29 cellular contexts compared by ENCODE assay signal in the genomic region with DNA sequence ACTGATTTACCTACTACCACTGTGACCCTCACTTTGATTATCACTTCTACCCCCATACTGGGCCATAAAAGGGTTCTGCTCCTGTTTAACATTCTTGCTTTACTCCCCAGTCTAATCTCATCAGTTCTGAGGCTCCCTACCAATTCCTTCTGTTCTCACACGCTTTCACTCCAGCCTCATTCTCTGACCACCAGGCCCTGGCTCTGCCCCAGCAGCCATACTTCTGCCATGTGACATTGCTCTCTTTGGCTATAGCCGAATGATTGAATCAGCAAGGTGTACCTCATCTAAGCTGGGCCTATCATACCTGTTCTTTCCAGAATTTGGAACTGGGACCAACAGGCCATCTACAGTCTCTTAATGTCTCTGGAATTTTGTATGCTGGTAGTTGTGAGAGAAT. TPM values are rescaled to one million over a fixed set of nuclear protein-coding genes. Genes with fewer than 3 reads are reported as not detected.
DNase-seq lines count a peak whose midpoint lies in the region; ATAC-seq, FAIRE-seq and TF ChIP-seq lines count a peak whose summit lies in the region.
"Had no signal": no experiment of that assay in that cellular context is flagged by ENCODE, and none has a peak within 500 bp of the region (broad histone marks: within the 10 kb centered on the region; RNA-seq: fewer than 3 reads in every experiment).

No MANE protein-coding gene starts in this region.

- no peaks in the 10 kb centered on the region for H3K27me3 ChIP-seq in SK-N-SH (ENCODE audit: insufficient read depth)
- H3K27me3 ChIP-seq in parathyroid adenoma (ENCODE audit: control insufficient read depth, insufficient read depth, low read length) = no peaks in the 10 kb centered on the region
- H3K27me3 ChIP-seq: BLaER1, breast epithelium, upper lobe of right lung had no signal

- H3K9me2 ChIP-seq in SK-N-SH = no peaks in the 10 kb centered on the region

- CTCF ChIA-PET in SK-N-SH (lab: Yijun Ruan, JAX) = interaction anchor here (0.5 to 1.7 kb wide), 2 partner anchors 104 to 106 kb away, joined by 3 to 6 read pairs; no protein-coding TSS in a partner anchor
- CTCF ChIA-PET in activated CD4-positive, alpha-beta memory T cell treated with anti-CD3 and anti-CD28 coated beads for 36 hours (lab: Charles Lee) = no interaction called here

- DNase-seq in SK-N-SH = no peak
- peak; percentile 6 for DNase-seq in RPMI7951 (ENCODE audit: low read depth)
- DNase-seq in choroid plexus epithelial cell (ENCODE audit: low read depth) = peak; percentile 41
- no peak for DNase-seq in activated CD4-positive, alpha-beta memory T cell treated with anti-CD3 and anti-CD28 coated beads for 36 hours
- no peak for DNase-seq in frontal cortex (ENCODE audit: low spot score in 2 of 2)
- no peak for DNase-seq in NCI-H526 treated with DMSO at 0.1 percent for 48 hours (lab: John Stamatoyannopoulos, UW)
- DNase-seq: 8988T; activated CD4-positive, CD25-positive, alpha-beta regulatory T cell treated with anti-CD3 and anti-CD28 coated beads, Interleukin-2, amount 50 U/mL, for 72 hours; activated CD8-positive, alpha-beta T cell treated with anti-CD3 and anti-CD28 coated beads for 36 hours; activated effector memory CD4-positive, alpha-beta T cell treated with anti-CD3 and anti-CD28 coated beads, Interleukin-2, amount 50 U/mL, for 16 hours; activated naive CD8-positive, alpha-beta T cell treated with anti-CD3 and anti-CD28 coated beads, Interleukin-2, amount 50 U/mL, for 24 hours; head of caudate nucleus; left cardiac atrium; NCI-H1417 treated with DMSO at 0.1 percent for 48 hours; NCI-H2081 treated with DMSO at 0.1 percent for 48 hours; NCI-H82; SHP77; small intestine; stimulated activated CD4-positive, alpha-beta T cell treated with anti-CD3 and anti-CD28 coated beads, Interleukin-2, amount 100 ng/mL, for 24 hours; upper lobe of right lung had no signal

- H3K27ac ChIP-seq in SK-N-SH (ENCODE audit: low read depth in 2 of 2, low read length in 1 of 2) = no peak overlapping the region
- H3K27ac ChIP-seq in parathyroid adenoma = no peak overlapping the region
- H3K27ac ChIP-seq: BLaER1, breast epithelium, coronary artery, upper lobe of right lung had no signal

- POLR2A ChIA-PET in SK-N-SH (lab: Yijun Ruan, JAX) = no interaction called here
- POLR2A ChIA-PET in activated CD4-positive, alpha-beta memory T cell treated with anti-CD3 and anti-CD28 coated beads for 36 hours (lab: Charles Lee) = interaction anchor here (0.7 kb wide), 1 partner anchor 50 kb away, joined by 3 read pairs; no protein-coding TSS in a partner anchor

- ATAC-seq in SK-N-SH treated with all-trans-retinoic acid at 6 μM for 48 hours = no peak
- ATAC-seq: activated CD8-positive, alpha-beta T cell treated with anti-CD3 and anti-CD28 coated beads for 36 hours; activated naive CD8-positive, alpha-beta T cell treated with anti-CD3 and anti-CD28 coated beads, Interleukin-2, amount 50 U/mL, for 24 hours; left cardiac atrium; stimulated activated effector memory CD8-positive, alpha-beta T cell treated with anti-CD3 and anti-CD28 coated beads, Interleukin-12 subunit alpha, Interleukin-12 subunit beta, amount 100 ng/mL, for 72 hours; upper lobe of right lung had no signal

- H2AFZ ChIP-seq in SK-N-SH (ENCODE audit: low read depth) (peak overlapping the region; percentile 29; the same call in 1 of the 2 replicates), parathyroid adenoma (peak overlapping the region; percentile 7)

- TF ChIP-seq RAD21 in SK-N-SH (IDR thresholded peaks at IDR 0.05; ENCODE audit: low read length) = no peak

- FAIRE-seq in frontal cortex (lab: Jason Lieb, UNC) = no peak
- FAIRE-seq: endometrium, small intestine, TTC549 had no signal

- no peak for TF ChIP-seq CTCF in SK-N-SH (IDR thresholded peaks at IDR 0.05)
- TF ChIP-seq CTCF in choroid plexus epithelial cell (conservative IDR thresholded peaks at IDR 0.05; ENCODE audit: low read depth, low read length) = no peak
- TF ChIP-seq CTCF in parathyroid adenoma (IDR thresholded peaks at IDR 0.05) = no peak

- no peaks in the 10 kb centered on the region for H4K20me1 ChIP-seq in SK-N-SH (ENCODE audit: insufficient read depth)
- H4K20me1 ChIP-seq: BLaER1 had no signal

- H3K9ac ChIP-seq in SK-N-SH (no peak overlapping the region), parathyroid adenoma (no peak overlapping the region)
- H3K9ac ChIP-seq: BLaER1 had no signal

- TF ChIP-seq EP300 in SK-N-SH (IDR thresholded peaks at IDR 0.05; ENCODE audit: borderline replicate concordance in 1 of 2, low read depth in 1 of 2, low read length in 1 of 2) = no peak

- H3K36me3 ChIP-seq in SK-N-SH (replicated peaks in 1 of 2; ENCODE audit: control insufficient read depth in 1 of 2, insufficient read depth in 2 of 2, low read length in 1 of 2) = no peaks in the 10 kb centered on the region
- H3K36me3 ChIP-seq in parathyroid adenoma (ENCODE audit: control insufficient read depth, insufficient read depth, low read length) = no peaks in the 10 kb centered on the region
- H3K36me3 ChIP-seq: BLaER1, breast epithelium, upper lobe of right lung had no signal

- WGBS in SK-N-SH (ENCODE audit: low lambda C conversion rate) = 93% methylated on average over 2 of the region's 2 CpGs

- no peak overlapping the region for H3K4me3 Mint-ChIP-seq in activated CD4-positive, alpha-beta memory T cell treated with anti-CD3 and anti-CD28 coated beads for 36 hours
- H3K4me3 Mint-ChIP-seq: activated CD8-positive, alpha-beta T cell treated with anti-CD3 and anti-CD28 coated beads for 36 hours; activated naive CD8-positive, alpha-beta T cell treated with anti-CD3 and anti-CD28 coated beads, Interleukin-2, amount 50 U/mL, for 24 hours; memory B cell; stimulated activated effector memory CD8-positive, alpha-beta T cell treated with anti-CD3 and anti-CD28 coated beads, Interleukin-12 subunit alpha, Interleukin-12 subunit beta, amount 100 ng/mL, for 72 hours had no signal

- H3K4me3 ChIP-seq in SK-N-SH (ENCODE audit: low read depth in 2 of 2, low read length in 1 of 2) (no peak overlapping the region), choroid plexus epithelial cell (ENCODE audit: low read depth, low read length) (no peak overlapping the region), parathyroid adenoma (ENCODE audit: low read depth, low read length) (no peak overlapping the region)
- H3K4me3 ChIP-seq: BLaER1, breast epithelium, coronary artery, upper lobe of right lung had no signal

- no peaks in the 10 kb centered on the region for H3K9me3 Mint-ChIP-seq in activated CD4-positive, alpha-beta memory T cell treated with anti-CD3 and anti-CD28 coated beads for 36 hours
- H3K9me3 Mint-ChIP-seq: activated CD8-positive, alpha-beta T cell treated with anti-CD3 and anti-CD28 coated beads for 36 hours; activated naive CD8-positive, alpha-beta T cell treated with anti-CD3 and anti-CD28 coated beads, Interleukin-2, amount 50 U/mL, for 24 hours; memory B cell; stimulated activated effector memory CD8-positive, alpha-beta T cell treated with anti-CD3 and anti-CD28 coated beads, Interleukin-12 subunit alpha, Interleukin-12 subunit beta, amount 100 ng/mL, for 72 hours had no signal

- H3K4me1 Mint-ChIP-seq in activated CD4-positive, alpha-beta memory T cell treated with anti-CD3 and anti-CD28 coated beads for 36 hours (ENCODE audit: low read depth) = no peaks in the 10 kb centered on the region
- H3K4me1 Mint-ChIP-seq: activated naive CD8-positive, alpha-beta T cell treated with anti-CD3 and anti-CD28 coated beads, Interleukin-2, amount 50 U/mL, for 24 hours; memory B cell; stimulated activated effector memory CD8-positive, alpha-beta T cell treated with anti-CD3 and anti-CD28 coated beads, Interleukin-12 subunit alpha, Interleukin-12 subunit beta, amount 100 ng/mL, for 72 hours had no signal

- H3K36me3 Mint-ChIP-seq in activated CD4-positive, alpha-beta memory T cell treated with anti-CD3 and anti-CD28 coated beads for 36 hours = no peaks in the 10 kb centered on the region
- H3K36me3 Mint-ChIP-seq: memory B cell; stimulated activated effector memory CD8-positive, alpha-beta T cell treated with anti-CD3 and anti-CD28 coated beads, Interleukin-12 subunit alpha, Interleukin-12 subunit beta, amount 100 ng/mL, for 72 hours had no signal

- H3K79me2 ChIP-seq in SK-N-SH (ENCODE audit: insufficient read depth) (no peaks in the 10 kb centered on the region), parathyroid adenoma (no peaks in the 10 kb centered on the region)

- H3F3A ChIP-seq in SK-N-SH (replicated peaks; ENCODE audit: insufficient read depth) = no peaks in the 10 kb centered on the region

- H3K4me2 ChIP-seq in SK-N-SH (no peak overlapping the region), parathyroid adenoma (ENCODE audit: low read length) (no peak overlapping the region)
- H3K4me2 ChIP-seq: BLaER1 had no signal

- H3K27ac Mint-ChIP-seq in activated CD4-positive, alpha-beta memory T cell treated with anti-CD3 and anti-CD28 coated beads for 36 hours = no peak overlapping the region
- H3K27ac Mint-ChIP-seq: activated CD8-positive, alpha-beta T cell treated with anti-CD3 and anti-CD28 coated beads for 36 hours; activated naive CD8-positive, alpha-beta T cell treated with anti-CD3 and anti-CD28 coated beads, Interleukin-2, amount 50 U/mL, for 24 hours; memory B cell; stimulated activated effector memory CD8-positive, alpha-beta T cell treated with anti-CD3 and anti-CD28 coated beads, Interleukin-12 subunit alpha, Interleukin-12 subunit beta, amount 100 ng/mL, for 72 hours had no signal

- no peaks in the 10 kb centered on the region for H3K27me3 Mint-ChIP-seq in activated CD4-positive, alpha-beta memory T cell treated with anti-CD3 and anti-CD28 coated beads for 36 hours
- H3K27me3 Mint-ChIP-seq: activated naive CD8-positive, alpha-beta T cell treated with anti-CD3 and anti-CD28 coated beads, Interleukin-2, amount 50 U/mL, for 24 hours had no signal

- intact Hi-C loops in activated CD4-positive, alpha-beta memory T cell treated with anti-CD3 and anti-CD28 coated beads for 36 hours (cut with micrococcal nuclease) = no loop called here

- H3K4me1 ChIP-seq in SK-N-SH (ENCODE audit: control insufficient read depth in 1 of 2, insufficient read depth in 2 of 2, low read depth in 1 of 2, low read length in 1 of 2) (no peaks in the 10 kb centered on the region), parathyroid adenoma (no peaks in the 10 kb centered on the region)
- H3K4me1 ChIP-seq: breast epithelium, upper lobe of right lung had no signal

- H3K9me3 ChIP-seq in SK-N-SH (no peaks in the 10 kb centered on the region), parathyroid adenoma (ENCODE audit: control insufficient read depth, low read length) (no peaks in the 10 kb centered on the region)
- H3K9me3 ChIP-seq: BLaER1, breast epithelium, upper lobe of right lung had no signal

TF ChIP-seq in SK-N-SH, 30 proteins besides CTCF, POLR2A, EP300 and RAD21 (continues in another document):
- TF ChIP-seq TEAD4 (IDR thresholded peaks at IDR 0.05; ENCODE audit: borderline replicate concordance, insufficient read depth) = no peak

TF ChIP-seq in SK-N-SH treated with all-trans-retinoic acid at 6 μM for 48 hours, 23 proteins besides CTCF, POLR2A, EP300 and RAD21 (continues in another document):
- no peak for TF ChIP-seq RARB (CRISPR knock-in tag; IDR thresholded peaks at IDR 0.05)

RNA-seq across cellular contexts. Expression of a gene that starts 14.4 kb away (rescaled TPM):
- 14.0 and 19.1 TPM in 2 replicates for polyA plus RNA-seq in SK-N-SH (2012; rRNA removed)
- 16.8 and 17.6 TPM in 2 replicates for polyA plus RNA-seq in SK-N-SH (2012; cell fraction: cytosol; rRNA removed)
- 24.5 and 41.2 TPM in 2 replicates for polyA plus RNA-seq in SK-N-SH (2012; cell fraction: nucleus; rRNA removed)
- total RNA-seq in RPMI7951 (2014; rRNA removed; shearing (Covaris generic)) = 24.8 and 28.5 TPM in 2 replicates
- 10 to 100 TPM; 24.2 to 29.7 TPM for total RNA-seq in activated CD4-positive, alpha-beta memory T cell treated with anti-CD3 and anti-CD28 coated beads for 36 hours
- 141 TPM for total RNA-seq in frontal cortex

Comparison
In these comparisons a context has a peak if more than half of its experiments do, and no peak if none do; other contexts are left out.
1. DNase-seq: peak in RPMI7951 (single experiment) and choroid plexus epithelial cell (single experiment); none in SK-N-SH (single experiment), activated CD4-positive, alpha-beta memory T cell treated with anti-CD3 and anti-CD28 coated beads for 36 hours (single experiment), frontal cortex (0 of 2) and NCI-H526 treated with DMSO at 0.1 percent for 48 hours (single experiment).